ENCODE assay signal across 1 cellular context in the genomic region with DNA sequence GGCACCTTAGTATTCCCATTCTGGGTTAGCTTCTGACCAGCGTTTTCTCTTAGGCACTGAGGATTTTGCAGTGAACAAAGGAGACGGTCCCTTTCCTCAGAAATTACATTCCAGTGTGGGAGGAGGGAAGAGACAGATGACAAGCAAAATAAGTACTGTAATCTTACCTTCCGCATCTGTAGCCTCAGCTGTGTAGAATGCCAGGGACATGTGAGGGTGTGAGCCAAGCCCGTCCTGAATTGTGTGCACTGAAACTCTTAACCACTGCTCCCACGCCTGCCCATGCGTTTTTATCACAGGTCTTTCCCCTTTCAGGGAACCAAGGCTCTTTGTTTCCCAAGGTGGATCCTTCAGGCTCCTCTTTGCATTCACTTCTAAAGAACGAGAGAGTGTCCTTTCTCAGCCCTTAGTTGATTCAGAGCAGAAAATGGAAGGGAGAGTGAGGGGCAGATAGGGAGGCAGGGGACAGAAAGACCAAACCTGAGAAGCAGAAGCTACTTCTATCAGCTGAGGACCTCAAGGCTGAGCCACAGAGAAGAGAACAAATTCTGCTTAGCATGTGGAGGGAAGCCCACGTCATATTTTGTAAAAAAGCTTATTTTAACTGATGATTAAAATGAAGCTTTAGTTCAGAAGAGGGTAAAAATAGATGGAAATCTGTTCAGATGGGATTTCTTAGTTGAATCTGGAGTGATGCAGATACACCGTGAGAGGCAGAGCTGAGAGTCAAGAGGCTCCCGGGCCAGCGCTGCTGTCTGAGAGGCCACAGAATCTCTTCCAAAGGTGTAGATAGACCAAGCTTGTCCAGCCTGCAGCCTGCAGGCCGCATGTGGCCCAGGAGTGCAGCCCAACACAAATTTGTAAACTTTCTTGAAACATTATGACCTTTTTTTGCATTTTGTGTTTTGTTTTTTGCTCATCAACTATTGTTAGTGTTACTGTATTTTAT.
A peak's percentile ranks its signal among the peaks of the same experiment; 100 is the strongest.
TF ChIP-seq lines count a peak whose summit lies in the region.

No MANE protein-coding gene starts in this region.

TF ChIP-seq in K562, 482 proteins besides CTCF, POLR2A, EP300 and RAD21 (continued from another document and continues in another):
- TF ChIP-seq, protein P1, sequence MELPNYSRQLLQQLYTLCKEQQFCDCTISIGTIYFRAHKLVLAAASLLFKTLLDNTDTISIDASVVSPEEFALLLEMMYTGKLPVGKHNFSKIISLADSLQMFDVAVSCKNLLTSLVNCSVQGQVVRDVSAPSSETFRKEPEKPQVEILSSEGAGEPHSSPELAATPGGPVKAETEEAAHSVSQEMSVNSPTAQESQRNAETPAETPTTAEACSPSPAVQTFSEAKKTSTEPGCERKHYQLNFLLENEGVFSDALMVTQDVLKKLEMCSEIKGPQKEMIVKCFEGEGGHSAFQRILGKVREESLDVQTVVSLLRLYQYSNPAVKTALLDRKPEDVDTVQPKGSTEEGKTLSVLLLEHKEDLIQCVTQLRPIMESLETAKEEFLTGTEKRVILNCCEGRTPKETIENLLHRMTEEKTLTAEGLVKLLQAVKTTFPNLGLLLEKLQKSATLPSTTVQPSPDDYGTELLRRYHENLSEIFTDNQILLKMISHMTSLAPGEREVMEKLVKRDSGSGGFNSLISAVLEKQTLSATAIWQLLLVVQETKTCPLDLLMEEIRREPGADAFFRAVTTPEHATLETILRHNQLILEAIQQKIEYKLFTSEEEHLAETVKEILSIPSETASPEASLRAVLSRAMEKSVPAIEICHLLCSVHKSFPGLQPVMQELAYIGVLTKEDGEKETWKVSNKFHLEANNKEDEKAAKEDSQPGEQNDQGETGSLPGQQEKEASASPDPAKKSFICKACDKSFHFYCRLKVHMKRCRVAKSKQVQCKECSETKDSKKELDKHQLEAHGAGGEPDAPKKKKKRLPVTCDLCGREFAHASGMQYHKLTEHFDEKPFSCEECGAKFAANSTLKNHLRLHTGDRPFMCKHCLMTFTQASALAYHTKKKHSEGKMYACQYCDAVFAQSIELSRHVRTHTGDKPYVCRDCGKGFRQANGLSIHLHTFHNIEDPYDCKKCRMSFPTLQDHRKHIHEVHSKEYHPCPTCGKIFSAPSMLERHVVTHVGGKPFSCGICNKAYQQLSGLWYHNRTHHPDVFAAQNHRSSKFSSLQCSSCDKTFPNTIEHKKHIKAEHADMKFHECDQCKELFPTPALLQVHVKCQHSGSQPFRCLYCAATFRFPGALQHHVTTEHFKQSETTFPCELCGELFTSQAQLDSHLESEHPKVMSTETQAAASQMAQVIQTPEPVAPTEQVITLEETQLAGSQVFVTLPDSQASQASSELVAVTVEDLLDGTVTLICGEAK (IDR thresholded peaks at IDR 0.05): no peak
- TF ChIP-seq, protein P1 (CRISPR knock-in tag; IDR thresholded peaks at IDR 0.05): no peak
- TF ChIP-seq, protein P2, sequence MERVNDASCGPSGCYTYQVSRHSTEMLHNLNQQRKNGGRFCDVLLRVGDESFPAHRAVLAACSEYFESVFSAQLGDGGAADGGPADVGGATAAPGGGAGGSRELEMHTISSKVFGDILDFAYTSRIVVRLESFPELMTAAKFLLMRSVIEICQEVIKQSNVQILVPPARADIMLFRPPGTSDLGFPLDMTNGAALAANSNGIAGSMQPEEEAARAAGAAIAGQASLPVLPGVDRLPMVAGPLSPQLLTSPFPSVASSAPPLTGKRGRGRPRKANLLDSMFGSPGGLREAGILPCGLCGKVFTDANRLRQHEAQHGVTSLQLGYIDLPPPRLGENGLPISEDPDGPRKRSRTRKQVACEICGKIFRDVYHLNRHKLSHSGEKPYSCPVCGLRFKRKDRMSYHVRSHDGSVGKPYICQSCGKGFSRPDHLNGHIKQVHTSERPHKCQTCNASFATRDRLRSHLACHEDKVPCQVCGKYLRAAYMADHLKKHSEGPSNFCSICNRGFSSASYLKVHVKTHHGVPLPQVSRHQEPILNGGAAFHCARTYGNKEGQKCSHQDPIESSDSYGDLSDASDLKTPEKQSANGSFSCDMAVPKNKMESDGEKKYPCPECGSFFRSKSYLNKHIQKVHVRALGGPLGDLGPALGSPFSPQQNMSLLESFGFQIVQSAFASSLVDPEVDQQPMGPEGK (CRISPR knock-in tag; IDR thresholded peaks at IDR 0.05; ENCODE audit: borderline replicate concordance): no peak
- TF ChIP-seq SIN3B (IDR thresholded peaks at IDR 0.05; ENCODE audit: low read depth) (no peak), MAZ (CRISPR knock-in tag; conservative IDR thresholded peaks at IDR 0.05 in 1 of 2, IDR thresholded peaks at IDR 0.05 in 1 of 2) (no peak), STAT5A (IDR thresholded peaks at IDR 0.05; ENCODE audit: borderline replicate concordance, low read length) (no peak), FOXM1 (IDR thresholded peaks at IDR 0.05; ENCODE audit: low read depth) (no peak), FOXM1 (CRISPR knock-in tag; IDR thresholded peaks at IDR 0.05; ENCODE audit: low read depth) (no peak), HDAC8 (tag; IDR thresholded peaks at IDR 0.05) (no peak), TAL1 (IDR thresholded peaks at IDR 0.05) (peak; percentile 39), JUND (IDR thresholded peaks at IDR 0.05; ENCODE audit: borderline replicate concordance, low read depth, low read length) (peak; percentile 26; the same call in 1 of the 2 replicates), JUND (tag; IDR thresholded peaks at IDR 0.05; ENCODE audit: borderline replicate concordance, low read depth, low read length) (no peak), GATA2 (CRISPR knock-in tag; IDR thresholded peaks at IDR 0.05) (no peak), ATF1 (CRISPR knock-in tag; IDR thresholded peaks at IDR 0.05) (no peak), ATF1 (tag; IDR thresholded peaks at IDR 0.05) (no peak), NCOR1 (IDR thresholded peaks at IDR 0.05) (peak; percentile 40; the same call in 1 of the 2 replicates), MYNN (IDR thresholded peaks at IDR 0.05) (peak; percentile 69; the same call in 1 of the 2 replicates), MYNN (CRISPR knock-in tag; IDR thresholded peaks at IDR 0.05) (no peak), NR3C1 (CRISPR knock-in tag; IDR thresholded peaks at IDR 0.05) (no peak), KLF10 (CRISPR knock-in tag; IDR thresholded peaks at IDR 0.05) (no peak), ETS2 (tag; IDR thresholded peaks at IDR 0.05; ENCODE audit: borderline replicate concordance, poor library complexity, severe bottlenecking) (no peak), NFIC (IDR thresholded peaks at IDR 0.05) (0 out of 2 replicates have a peak, but pooled peaks have one; percentile 12), TARDBP (IDR thresholded peaks at IDR 0.05) (no peak), BHLHE40 (IDR thresholded peaks at IDR 0.05; ENCODE audit: low read length) (peak; percentile 68), PHF21A (IDR thresholded peaks at IDR 0.05; ENCODE audit: borderline replicate concordance, low read depth) (no peak), TEAD4 (IDR thresholded peaks at IDR 0.05; ENCODE audit: low read length) (peak; percentile 64), TEAD4 (CRISPR knock-in tag; IDR thresholded peaks at IDR 0.05; ENCODE audit: borderline replicate concordance) (no peak), NFE2 (IDR thresholded peaks at IDR 0.05; ENCODE audit: low read depth) (peak; percentile 74), TGIF2 (CRISPR knock-in tag; IDR thresholded peaks at IDR 0.05) (no peak), GATAD2A (IDR thresholded peaks at IDR 0.05) (no peak), FOS (IDR thresholded peaks at IDR 0.05; ENCODE audit: extremely low read depth, insufficient read length) (no peak), CXXC5 (CRISPR knock-in tag; IDR thresholded peaks at IDR 0.05) (no peak), FOXP1 (CRISPR knock-in tag; IDR thresholded peaks at IDR 0.05) (no peak), ETV6 (IDR thresholded peaks at IDR 0.05; ENCODE audit: borderline replicate concordance in 1 of 2, low read depth in 2 of 2, low read length in 1 of 2) (no peak), ETV6 (CRISPR knock-in tag; IDR thresholded peaks at IDR 0.05; ENCODE audit: borderline replicate concordance) (no peak), ZNF239 (CRISPR knock-in tag; IDR thresholded peaks at IDR 0.05) (no peak), SOX6 (IDR thresholded peaks at IDR 0.05) (0 out of 2 replicates have a peak, but pooled peaks have one; percentile 28), STAT5B (CRISPR knock-in tag; IDR thresholded peaks at IDR 0.05) (no peak), SNRNP70 (optimal IDR thresholded peaks at IDR 0.05; ENCODE audit: low read depth, low read length) (no peak), GABPB1 (CRISPR knock-in tag; IDR thresholded peaks at IDR 0.05) (no peak)
- TF ChIP-seq, protein P3, sequence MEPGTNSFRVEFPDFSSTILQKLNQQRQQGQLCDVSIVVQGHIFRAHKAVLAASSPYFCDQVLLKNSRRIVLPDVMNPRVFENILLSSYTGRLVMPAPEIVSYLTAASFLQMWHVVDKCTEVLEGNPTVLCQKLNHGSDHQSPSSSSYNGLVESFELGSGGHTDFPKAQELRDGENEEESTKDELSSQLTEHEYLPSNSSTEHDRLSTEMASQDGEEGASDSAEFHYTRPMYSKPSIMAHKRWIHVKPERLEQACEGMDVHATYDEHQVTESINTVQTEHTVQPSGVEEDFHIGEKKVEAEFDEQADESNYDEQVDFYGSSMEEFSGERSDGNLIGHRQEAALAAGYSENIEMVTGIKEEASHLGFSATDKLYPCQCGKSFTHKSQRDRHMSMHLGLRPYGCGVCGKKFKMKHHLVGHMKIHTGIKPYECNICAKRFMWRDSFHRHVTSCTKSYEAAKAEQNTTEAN (CRISPR knock-in tag; IDR thresholded peaks at IDR 0.05): no peak
- TF ChIP-seq, protein P4, sequence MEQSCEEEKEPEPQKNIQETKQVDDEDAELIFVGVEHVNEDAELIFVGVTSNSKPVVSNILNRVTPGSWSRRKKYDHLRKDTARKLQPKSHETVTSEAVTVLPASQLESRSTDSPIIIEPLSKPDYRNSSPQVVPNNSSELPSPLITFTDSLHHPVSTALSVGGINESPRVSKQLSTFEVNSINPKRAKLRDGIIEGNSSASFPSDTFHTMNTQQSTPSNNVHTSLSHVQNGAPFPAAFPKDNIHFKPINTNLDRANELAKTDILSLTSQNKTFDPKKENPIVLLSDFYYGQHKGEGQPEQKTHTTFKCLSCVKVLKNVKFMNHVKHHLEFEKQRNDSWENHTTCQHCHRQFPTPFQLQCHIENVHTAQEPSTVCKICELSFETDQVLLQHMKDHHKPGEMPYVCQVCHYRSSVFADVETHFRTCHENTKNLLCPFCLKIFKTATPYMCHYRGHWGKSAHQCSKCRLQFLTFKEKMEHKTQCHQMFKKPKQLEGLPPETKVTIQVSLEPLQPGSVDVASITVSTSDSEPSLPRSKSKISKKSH (CRISPR knock-in tag; IDR thresholded peaks at IDR 0.05): no peak
- TF ChIP-seq, protein P5, sequence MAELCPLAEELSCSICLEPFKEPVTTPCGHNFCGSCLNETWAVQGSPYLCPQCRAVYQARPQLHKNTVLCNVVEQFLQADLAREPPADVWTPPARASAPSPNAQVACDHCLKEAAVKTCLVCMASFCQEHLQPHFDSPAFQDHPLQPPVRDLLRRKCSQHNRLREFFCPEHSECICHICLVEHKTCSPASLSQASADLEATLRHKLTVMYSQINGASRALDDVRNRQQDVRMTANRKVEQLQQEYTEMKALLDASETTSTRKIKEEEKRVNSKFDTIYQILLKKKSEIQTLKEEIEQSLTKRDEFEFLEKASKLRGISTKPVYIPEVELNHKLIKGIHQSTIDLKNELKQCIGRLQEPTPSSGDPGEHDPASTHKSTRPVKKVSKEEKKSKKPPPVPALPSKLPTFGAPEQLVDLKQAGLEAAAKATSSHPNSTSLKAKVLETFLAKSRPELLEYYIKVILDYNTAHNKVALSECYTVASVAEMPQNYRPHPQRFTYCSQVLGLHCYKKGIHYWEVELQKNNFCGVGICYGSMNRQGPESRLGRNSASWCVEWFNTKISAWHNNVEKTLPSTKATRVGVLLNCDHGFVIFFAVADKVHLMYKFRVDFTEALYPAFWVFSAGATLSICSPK (IDR thresholded peaks at IDR 0.05; ENCODE audit: borderline replicate concordance): no peak
- TF ChIP-seq, protein P6, sequence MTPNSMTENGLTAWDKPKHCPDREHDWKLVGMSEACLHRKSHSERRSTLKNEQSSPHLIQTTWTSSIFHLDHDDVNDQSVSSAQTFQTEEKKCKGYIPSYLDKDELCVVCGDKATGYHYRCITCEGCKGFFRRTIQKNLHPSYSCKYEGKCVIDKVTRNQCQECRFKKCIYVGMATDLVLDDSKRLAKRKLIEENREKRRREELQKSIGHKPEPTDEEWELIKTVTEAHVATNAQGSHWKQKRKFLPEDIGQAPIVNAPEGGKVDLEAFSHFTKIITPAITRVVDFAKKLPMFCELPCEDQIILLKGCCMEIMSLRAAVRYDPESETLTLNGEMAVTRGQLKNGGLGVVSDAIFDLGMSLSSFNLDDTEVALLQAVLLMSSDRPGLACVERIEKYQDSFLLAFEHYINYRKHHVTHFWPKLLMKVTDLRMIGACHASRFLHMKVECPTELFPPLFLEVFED (CRISPR knock-in tag; conservative IDR thresholded peaks at IDR 0.05): no peak
- TF ChIP-seq, protein P7, sequence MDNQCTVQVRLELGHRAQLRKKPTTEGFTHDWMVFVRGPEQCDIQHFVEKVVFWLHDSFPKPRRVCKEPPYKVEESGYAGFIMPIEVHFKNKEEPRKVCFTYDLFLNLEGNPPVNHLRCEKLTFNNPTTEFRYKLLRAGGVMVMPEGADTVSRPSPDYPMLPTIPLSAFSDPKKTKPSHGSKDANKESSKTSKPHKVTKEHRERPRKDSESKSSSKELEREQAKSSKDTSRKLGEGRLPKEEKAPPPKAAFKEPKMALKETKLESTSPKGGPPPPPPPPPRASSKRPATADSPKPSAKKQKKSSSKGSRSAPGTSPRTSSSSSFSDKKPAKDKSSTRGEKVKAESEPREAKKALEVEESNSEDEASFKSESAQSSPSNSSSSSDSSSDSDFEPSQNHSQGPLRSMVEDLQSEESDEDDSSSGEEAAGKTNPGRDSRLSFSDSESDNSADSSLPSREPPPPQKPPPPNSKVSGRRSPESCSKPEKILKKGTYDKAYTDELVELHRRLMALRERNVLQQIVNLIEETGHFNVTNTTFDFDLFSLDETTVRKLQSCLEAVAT (IDR thresholded peaks at IDR 0.05): no peak
